In genomic region chr6:121652726-121653623, GRCh38 we compare ENCODE assay signal across 11 cellular contexts.
DNase-seq lines count a peak whose midpoint lies in the region; ATAC-seq and TF ChIP-seq lines count a peak whose summit lies in the region.
"Had no signal": no experiment of that assay in that cellular context is flagged by ENCODE, and none has a peak within 500 bp of the region (broad histone marks: within the 10 kb centered on the region; RNA-seq: fewer than 3 reads in every experiment).

No MANE protein-coding gene starts in this region.

- H2AK5ac ChIP-seq in H9 (ENCODE audit: insufficient read length, low read length): no peak overlapping the region

- H3K23ac ChIP-seq in H9 (ENCODE audit: insufficient read length, low read depth, low read length): no peak overlapping the region

- no peak overlapping the region for H2BK12ac ChIP-seq in H9 (ENCODE audit: insufficient read length, low read depth, low read length)

- H3K27ac Mint-ChIP-seq in H9: no peak overlapping the region
- H3K27ac Mint-ChIP-seq: memory B cell had no signal

- no peaks in the 10 kb centered on the region for H4K20me1 ChIP-seq in H9 (ENCODE audit: control insufficient read depth, insufficient read depth, insufficient read length)

- H2BK5ac ChIP-seq in H9 (ENCODE audit: insufficient read length, low read length): no peak overlapping the region

- peaks cover 0 to 10% of the 10 kb centered on the region in 2 experiments; a peak in 1 of 4 replicates for H3K4me1 Mint-ChIP-seq in H9
- H3K4me1 Mint-ChIP-seq: memory B cell had no signal

- no peaks in the 10 kb centered on the region for H3K9me3 ChIP-seq in gastroesophageal sphincter
- H3K9me3 ChIP-seq in H9 (ENCODE audit: control insufficient read depth, low read depth, low read length): no peaks in the 10 kb centered on the region
- H3K9me3 ChIP-seq: Peyer's patch had no signal

- no peak overlapping the region for H3K4me3 Mint-ChIP-seq in H9
- H3K4me3 Mint-ChIP-seq: memory B cell had no signal

- H3K56ac ChIP-seq in H9 (ENCODE audit: insufficient read length, low read depth, low read length): no peak overlapping the region

- no peaks in the 10 kb centered on the region for H3K23me2 ChIP-seq in H9 (ENCODE audit: insufficient read length, low read depth, low read length, poor library complexity, severe bottlenecking)

- no peak overlapping the region for H2BK20ac ChIP-seq in H9 (ENCODE audit: low read depth, low read length, poor library complexity, severe bottlenecking)

- H3K4me3 ChIP-seq in gastroesophageal sphincter: no peak overlapping the region
- H3K4me3 ChIP-seq in skin epidermis: no peak overlapping the region
- H3K4me3 ChIP-seq: Peyer's patch had no signal

- no peak overlapping the region for H4K8ac ChIP-seq in H9 (replicated peaks; ENCODE audit: insufficient read length, low read depth, low read length)

- H3K27me3 ChIP-seq in gastroesophageal sphincter: no peaks in the 10 kb centered on the region
- H3K27me3 ChIP-seq in H9 (ENCODE audit: insufficient read depth, low read length): no peaks in the 10 kb centered on the region
- H3K27me3 ChIP-seq: Peyer's patch had no signal

- H3T11ph ChIP-seq in H9 (ENCODE audit: low read length): no peak overlapping the region

- peak; percentile 48 for DNase-seq in H4 (ENCODE audit: low spot score)
- DNase-seq in SIG-M5 treated with dmso at 0.1 percent for 504 hours (lab: John Stamatoyannopoulos, UW; ENCODE audit: unreplicated experiment): peak; percentile 80
- no peak for DNase-seq in stimulated activated CD4-positive, alpha-beta T cell treated with anti-CD3 and anti-CD28 coated beads, Interleukin-2, amount 100 ng/mL, for 24 hours
- DNase-seq in mesenteric fat pad (ENCODE audit: low spot score): no peak
- DNase-seq in H9: no peak
- DNase-seq in HT-29 (ENCODE audit: low spot score): no peak
- DNase-seq: activated naive CD4-positive, alpha-beta T cell treated with anti-CD3 and anti-CD28 coated beads, Interleukin-2, amount 10 ng/mL, durations not matched to agents 7 days and 5 days had no signal

- no peak overlapping the region for H4K5ac ChIP-seq in H9 (ENCODE audit: insufficient read length, low read depth, low read length)

- no peak overlapping the region for H3K18ac ChIP-seq in H9 (ENCODE audit: insufficient read length, low read depth, low read length)

- no peak overlapping the region for H3K14ac ChIP-seq in H9 (ENCODE audit: insufficient read depth, low read length)

- no peaks in the 10 kb centered on the region for H3K79me2 ChIP-seq in H9 (ENCODE audit: insufficient read depth, low read length)

- no peak overlapping the region for H3K9ac ChIP-seq in H9 (ENCODE audit: extremely low read depth, insufficient read length, low read length)

- H3K36me3 ChIP-seq in gastroesophageal sphincter: no peaks in the 10 kb centered on the region
- H3K36me3 ChIP-seq: Peyer's patch had no signal

- ATAC-seq in gastroesophageal sphincter: peak; percentile 75

- H3K27me3 Mint-ChIP-seq in H9 (ENCODE audit: low read depth): no peaks in the 10 kb centered on the region
- H3K27me3 Mint-ChIP-seq: activated naive CD4-positive, alpha-beta T cell treated with anti-CD3 and anti-CD28 coated beads, Interleukin-2, amount 10 ng/mL, durations not matched to agents 7 days and 5 days; memory B cell had no signal

- no peak for TF ChIP-seq POLR2A in gastroesophageal sphincter (IDR thresholded peaks at IDR 0.05)

- H2AFZ ChIP-seq in H9 (ENCODE audit: low read length): no peak overlapping the region

- H3K27ac ChIP-seq in gastroesophageal sphincter (peak overlapping the region in 3 of 4 donors; percentile 22 to 45 (median 26)), skin epidermis (peak overlapping the region in 13 of 21 experiments; percentile 8 to 61 (median 34)), H9 (ENCODE audit: insufficient read length, low read depth, low read length) (no peak overlapping the region)

- H3K9me3 Mint-ChIP-seq in H9: no peaks in the 10 kb centered on the region; a peak in 1 of 5 replicates
- H3K9me3 Mint-ChIP-seq: activated naive CD4-positive, alpha-beta T cell treated with anti-CD3 and anti-CD28 coated beads, Interleukin-2, amount 10 ng/mL, durations not matched to agents 7 days and 5 days; memory B cell had no signal

- H3K79me1 ChIP-seq in H9 (ENCODE audit: insufficient read depth, low read depth, low read length, poor library complexity, severe bottlenecking): no peaks in the 10 kb centered on the region

- TF ChIP-seq CTCF in gastroesophageal sphincter (IDR thresholded peaks at IDR 0.05) (no peak), H9 (conservative IDR thresholded peaks at IDR 0.05) (no peak)

- no peaks in the 10 kb centered on the region for H3K36me3 Mint-ChIP-seq in H9 (ENCODE audit: insufficient read depth in 1 of 3, low read depth in 3 of 3)
- H3K36me3 Mint-ChIP-seq: activated naive CD4-positive, alpha-beta T cell treated with anti-CD3 and anti-CD28 coated beads, Interleukin-2, amount 10 ng/mL, durations not matched to agents 7 days and 5 days; memory B cell had no signal

- H3K4ac ChIP-seq in H9 (ENCODE audit: low read depth, low read length): no peak overlapping the region

- no peak for TF ChIP-seq EP300 in gastroesophageal sphincter (IDR thresholded peaks at IDR 0.05)

- no peak overlapping the region for H2BK15ac ChIP-seq in H9 (ENCODE audit: low read depth, low read length)

- H3K4me2 ChIP-seq in H9 (ENCODE audit: insufficient read depth, insufficient read length, low read length): no peak overlapping the region

- no peak overlapping the region for H4K91ac ChIP-seq in H9 (ENCODE audit: insufficient read length, low read depth, low read length)

- H2BK120ac ChIP-seq in H9 (ENCODE audit: low read depth, low read length, poor library complexity, severe bottlenecking): no peak overlapping the region

- WGBS in gastroesophageal sphincter (ENCODE audit: low coverage in 1 of 2), 2 donors: 47 to 67% methylated on average over 7 of the region's 7 CpGs
- WGBS in H9 (ENCODE audit: extremely low coverage, insufficient read length, low lambda C conversion rate): no CpG with 5 or more reads among the region's 7 CpGs

- peaks cover 0 to 5% (median 0%) of the 10 kb centered on the region in 3 donors for H3K4me1 ChIP-seq in gastroesophageal sphincter
- no peaks in the 10 kb centered on the region; the same call in 1 of the 2 replicates for H3K4me1 ChIP-seq in H9 (ENCODE audit: insufficient read depth, low read length)
- H3K4me1 ChIP-seq: Peyer's patch had no signal

Comparison
In these comparisons a context has a peak if more than half of its experiments do, and no peak if none do; other contexts are left out.
1. DNase-seq: peak in H4 (single experiment) and SIG-M5 treated with dmso at 0.1 percent for 504 hours (single experiment); none in stimulated activated CD4-positive, alpha-beta T cell treated with anti-CD3 and anti-CD28 coated beads, Interleukin-2, amount 100 ng/mL, for 24 hours (0 of 2), mesenteric fat pad (single experiment), H9 (single experiment) and HT-29 (single experiment).